Comparison of ENCODE assay signal across 8 cellular contexts in genomic region chr11:35165416-35166368, GRCh38. TPM values are rescaled to one million over a fixed set of nuclear protein-coding genes. Genes with fewer than 3 reads are reported as not detected.
A peak's percentile ranks its signal among the peaks of the same experiment; 100 is the strongest.
DNase-seq lines count a peak whose midpoint lies in the region; ATAC-seq and TF ChIP-seq lines count a peak whose summit lies in the region.

No MANE protein-coding gene starts in this region.

- peaks cover 43% of the 10 kb centered on the region for H3K4me1 ChIP-seq in OCI-LY7 (ENCODE audit: insufficient read depth, low read length, poor library complexity, severe bottlenecking)

- intact Hi-C loops in OCI-LY7 (cut with micrococcal nuclease; ENCODE audit: unreplicated experiment) (no loop called here), left ventricle myocardium superior (cut with micrococcal nuclease) (no loop called here)
- intact Hi-C loops in activated T-helper 1 cell treated with anti-CD3 and anti-CD28 coated beads, Interleukin-12 subunit alpha, Interleukin-12 subunit beta, Interleukin-2, Interleukin-4 antibody, amounts not matched to agents 30 ng/mL and 10 ng/mL and 1 ng/mL, durations not matched to agents 14 hours and 24 hours and 36 hours (cut with micrococcal nuclease) = loop anchor here (1.0 kb wide), 12 partner anchors 12 to 515 kb away; partner anchors contain the start of genes APIP and PDHX

- no peak for TF ChIP-seq CTCF in OCI-LY7 (conservative IDR thresholded peaks at IDR 0.05; ENCODE audit: low read length)

- no peaks in the 10 kb centered on the region for H3K27me3 Mint-ChIP-seq in activated T-helper 1 cell treated with anti-CD3 and anti-CD28 coated beads, Interleukin-12 subunit alpha, Interleukin-12 subunit beta, Interleukin-2, Interleukin-4 antibody, amounts not matched to agents 30 ng/mL and 10 ng/mL and 1 ng/mL, durations not matched to agents 14 hours and 24 hours and 36 hours (ENCODE audit: insufficient read depth)

- peak overlapping the region; percentile 53 for H3K4me3 ChIP-seq in OCI-LY7 (ENCODE audit: low read depth, low read length, poor library complexity, severe bottlenecking)

- no peaks in the 10 kb centered on the region for H3K9me3 ChIP-seq in OCI-LY7 (ENCODE audit: low read length)

- peak overlapping the region; percentile 97 for H3K27ac Mint-ChIP-seq in activated T-helper 1 cell treated with anti-CD3 and anti-CD28 coated beads, Interleukin-12 subunit alpha, Interleukin-12 subunit beta, Interleukin-2, Interleukin-4 antibody, amounts not matched to agents 30 ng/mL and 10 ng/mL and 1 ng/mL, durations not matched to agents 14 hours and 24 hours and 36 hours

- H3K4me2 ChIP-seq in OCI-LY7 (ENCODE audit: low read length) = peak overlapping the region; percentile 85

- H4K20me1 ChIP-seq in OCI-LY7 (ENCODE audit: insufficient read depth, low read length) = no peaks in the 10 kb centered on the region

- BruUV-seq in OCI-LY7 (replicated peaks; lab: Mats Ljungman, UMichigan) = no TSS peak

- H3K79me2 ChIP-seq in OCI-LY7 (ENCODE audit: insufficient read depth, low read depth, low read length) = no peaks in the 10 kb centered on the region

- peak; percentile 82 for DNase-seq in OCI-LY7 (ENCODE audit: low spot score)
- peak; percentile 92 for DNase-seq in activated T-helper 1 cell treated with anti-CD3 and anti-CD28 coated beads, Interleukin-12 subunit alpha, Interleukin-12 subunit beta, Interleukin-2, Interleukin-4 antibody, amounts not matched to agents 30 ng/mL and 10 ng/mL and 1 ng/mL, durations not matched to agents 14 hours and 24 hours and 36 hours (ENCODE audit: low spot score)
- no peak for DNase-seq in left ventricle myocardium superior
- DNase-seq in stimulated activated CD8-positive, alpha-beta memory T cell treated with anti-CD3 and anti-CD28 coated beads, Interleukin-12 subunit alpha, Interleukin-12 subunit beta, amount 100 ng/mL, for 4 hours (ENCODE audit: low read depth) = peak; percentile 63
- DNase-seq in NCI-H2029 (lab: John Stamatoyannopoulos, UW) = no peak
- DNase-seq in D341Med (ENCODE audit: low spot score) = no peak

- ATAC-seq in HG02678 (IDR thresholded peaks at IDR 0.05; ENCODE audit: unreplicated experiment) = peak; percentile 83
- ATAC-seq in left ventricle myocardium superior = peak; percentile 35

- H3K36me3 Mint-ChIP-seq in activated T-helper 1 cell treated with anti-CD3 and anti-CD28 coated beads, Interleukin-12 subunit alpha, Interleukin-12 subunit beta, Interleukin-2, Interleukin-4 antibody, amounts not matched to agents 30 ng/mL and 10 ng/mL and 1 ng/mL, durations not matched to agents 14 hours and 24 hours and 36 hours (ENCODE audit: low read depth) = peaks cover 66% of the 10 kb centered on the region

- H3K9me3 Mint-ChIP-seq in activated T-helper 1 cell treated with anti-CD3 and anti-CD28 coated beads, Interleukin-12 subunit alpha, Interleukin-12 subunit beta, Interleukin-2, Interleukin-4 antibody, amounts not matched to agents 30 ng/mL and 10 ng/mL and 1 ng/mL, durations not matched to agents 14 hours and 24 hours and 36 hours = no peaks in the 10 kb centered on the region

- POLR2A ChIA-PET in OCI-LY7 (lab: Charles Lee) = interaction anchor here (0.7 to 2.4 kb wide), 12 partner anchors 10 to 239 kb away, joined by 3 to 10 read pairs (median 3); no protein-coding TSS in a partner anchor

- H3K27ac ChIP-seq in OCI-LY7 (ENCODE audit: low read depth, low read length, poor library complexity, severe bottlenecking) = peak overlapping the region; percentile 39

- peak; percentile 27 for TF ChIP-seq POLR2A in GM15510 (IDR thresholded peaks at IDR 0.05; ENCODE audit: borderline replicate concordance, extremely low read depth, insufficient read length)

- peak overlapping the region; percentile 86 for H2AFZ ChIP-seq in OCI-LY7 (ENCODE audit: low read length)

- CTCF ChIA-PET in OCI-LY7 (lab: Charles Lee; ENCODE audit: unreplicated experiment) = no interaction called here

- H3K4me1 Mint-ChIP-seq in activated T-helper 1 cell treated with anti-CD3 and anti-CD28 coated beads, Interleukin-12 subunit alpha, Interleukin-12 subunit beta, Interleukin-2, Interleukin-4 antibody, amounts not matched to agents 30 ng/mL and 10 ng/mL and 1 ng/mL, durations not matched to agents 14 hours and 24 hours and 36 hours (ENCODE audit: low read depth) = peaks cover 100% of the 10 kb centered on the region

- peak overlapping the region; percentile 63 for H3K4me3 Mint-ChIP-seq in activated T-helper 1 cell treated with anti-CD3 and anti-CD28 coated beads, Interleukin-12 subunit alpha, Interleukin-12 subunit beta, Interleukin-2, Interleukin-4 antibody, amounts not matched to agents 30 ng/mL and 10 ng/mL and 1 ng/mL, durations not matched to agents 14 hours and 24 hours and 36 hours

- H3K36me3 ChIP-seq in OCI-LY7 (ENCODE audit: insufficient read depth, low read length) = no peaks in the 10 kb centered on the region

- H3K9me2 ChIP-seq in OCI-LY7 (ENCODE audit: insufficient read depth, low read length) = no peaks in the 10 kb centered on the region

RNA-seq across cellular contexts. Expression of gene CD44, which starts 26.7 kb away (rescaled TPM):
- not detected in 2 replicates for total RNA-seq in OCI-LY7 (2014; rRNA removed; shearing (Covaris generic))
- 0.07 and 0.55 TPM in 2 replicates for total RNA-seq in OCI-LY7 (2022)
- 547 and 550 TPM in 2 replicates for total RNA-seq in activated T-helper 1 cell treated with anti-CD3 and anti-CD28 coated beads, Interleukin-12 subunit alpha, Interleukin-12 subunit beta, Interleukin-2, Interleukin-4 antibody, amounts not matched to agents 30 ng/mL and 10 ng/mL and 1 ng/mL, durations not matched to agents 14 hours and 24 hours and 36 hours
- total RNA-seq in left ventricle myocardium superior = 19.6 TPM

Comparison
In these comparisons a context has a peak if more than half of its experiments do, and no peak if none do; other contexts are left out.
1. DNase-seq: peak in OCI-LY7 (single experiment), activated T-helper 1 cell treated with anti-CD3 and anti-CD28 coated beads, Interleukin-12 subunit alpha, Interleukin-12 subunit beta, Interleukin-2, Interleukin-4 antibody, amounts not matched to agents 30 ng/mL and 10 ng/mL and 1 ng/mL, durations not matched to agents 14 hours and 24 hours and 36 hours (single experiment) and stimulated activated CD8-positive, alpha-beta memory T cell treated with anti-CD3 and anti-CD28 coated beads, Interleukin-12 subunit alpha, Interleukin-12 subunit beta, amount 100 ng/mL, for 4 hours (single experiment); none in left ventricle myocardium superior (single experiment), NCI-H2029 (single experiment) and D341Med (single experiment).
2. RNA of gene CD44, which starts 26.7 kb away (total RNA-seq): 547 to 550 TPM in activated T-helper 1 cell treated with anti-CD3 and anti-CD28 coated beads, Interleukin-12 subunit alpha, Interleukin-12 subunit beta, Interleukin-2, Interleukin-4 antibody, amounts not matched to agents 30 ng/mL and 10 ng/mL and 1 ng/mL, durations not matched to agents 14 hours and 24 hours and 36 hours; 19.6 TPM in left ventricle myocardium superior (single experiment) and 0.07 to 0.55 TPM in OCI-LY7; every median in the first group is over 10 times any median in the second.